ENCODE assay signal across 20 cellular contexts in the genomic region with DNA sequence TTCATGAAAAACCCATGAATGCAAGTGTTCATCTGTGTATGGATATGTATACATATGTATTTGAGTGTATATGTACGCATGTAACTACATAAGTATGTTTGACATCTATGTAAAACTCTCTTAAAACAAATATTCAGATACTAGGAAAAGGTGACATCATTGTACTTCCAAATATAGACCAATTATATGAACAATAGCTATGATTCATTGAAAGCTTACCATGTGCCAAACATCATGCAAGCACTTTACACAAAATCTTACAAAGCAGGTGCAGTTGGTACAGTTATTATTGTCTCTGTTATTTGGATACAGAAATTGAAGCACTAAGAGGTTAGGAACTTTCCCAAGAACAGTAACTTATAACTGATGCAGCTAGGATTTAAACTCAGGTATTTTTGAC.
DNase-seq lines count a peak whose midpoint lies in the region; ATAC-seq and TF ChIP-seq lines count a peak whose summit lies in the region.
"Had no signal": no experiment of that assay in that cellular context is flagged by ENCODE, and none has a peak within 500 bp of the region (broad histone marks: within the 10 kb centered on the region; RNA-seq: fewer than 3 reads in every experiment).

No MANE protein-coding gene starts in this region.

- peaks cover 13% of the 10 kb centered on the region for H3K4me1 Mint-ChIP-seq in activated naive CD8-positive, alpha-beta T cell treated with anti-CD3 and anti-CD28 coated beads, Interleukin-2, amount 50 U/mL, for 24 hours

- no peak overlapping the region for H3K27ac ChIP-seq in RWPE2 (ENCODE audit: poor library complexity, severe bottlenecking)

- H3K9me3 ChIP-seq in RWPE2 (ENCODE audit: severe bottlenecking) = no peaks in the 10 kb centered on the region
- H3K9me3 ChIP-seq: Caco-2 had no signal

- ATAC-seq in RWPE2 (ENCODE audit: low read depth) = 0 out of 3 replicates have a peak, but pooled peaks have one; percentile 38
- no peak for ATAC-seq in HG03469 (IDR thresholded peaks at IDR 0.05; ENCODE audit: unreplicated experiment)
- no peak for ATAC-seq in HG02642 (IDR thresholded peaks at IDR 0.05; ENCODE audit: poor library complexity, unreplicated experiment)
- no peak for ATAC-seq in activated naive CD8-positive, alpha-beta T cell treated with anti-CD3 and anti-CD28 coated beads, Interleukin-2, amount 50 U/mL, for 24 hours

- H3K4me1 ChIP-seq in RWPE2 (ENCODE audit: insufficient read depth, poor library complexity, severe bottlenecking) = peaks cover 10% of the 10 kb centered on the region
- H3K4me1 ChIP-seq: Caco-2 had no signal

- H3K27me3 Mint-ChIP-seq in activated naive CD8-positive, alpha-beta T cell treated with anti-CD3 and anti-CD28 coated beads, Interleukin-2, amount 50 U/mL, for 24 hours = peaks cover 4% of the 10 kb centered on the region
- H3K27me3 Mint-ChIP-seq: activated CD4-positive, alpha-beta T cell treated with anti-CD3 and anti-CD28 coated beads, Interleukin-2, amount 10 ng/mL, durations not matched to agents 7 days and 5 days had no signal

- TF ChIP-seq CTCF in RWPE2 (IDR thresholded peaks at IDR 0.05; ENCODE audit: poor library complexity, severe bottlenecking) (no peak), GM20000 (IDR thresholded peaks at IDR 0.05; ENCODE audit: extremely low read depth, missing control alignments) (no peak)

- DNase-seq in ELR (ENCODE audit: low read depth) (peak; percentile 46), NCI-H1436 (lab: John Stamatoyannopoulos, UW) (peak; percentile 30), RWPE2 (ENCODE audit: low spot score) (no peak), kidney tubule cell (ENCODE audit: low spot score) (peak; percentile 44), GM20000 (ENCODE audit: low spot score) (no peak)
- no peak for DNase-seq in activated naive CD8-positive, alpha-beta T cell treated with anti-CD3 and anti-CD28 coated beads, Interleukin-2, amount 50 U/mL, for 24 hours
- DNase-seq: activated CD4-positive, alpha-beta T cell treated with anti-CD3 and anti-CD28 coated beads, Interleukin-2, amount 10 ng/mL, durations not matched to agents 7 days and 5 days; activated CD8-positive, alpha-beta memory T cell treated with anti-CD3 and anti-CD28 coated beads, Interleukin-2, amount 50 U/mL, for 48 hours; activated gamma-delta T cell treated with Interleukin-2 at 50 U/mL for 16 hours; AML-193; anterior cingulate cortex; Caco-2; cerebellar nuclear complex; effector memory CD4-positive, alpha-beta T cell; HFFc6; kidney glomerular epithelial cell; NCI-H187; NCI-H82 had no signal

- no peaks in the 10 kb centered on the region for H3K36me3 Mint-ChIP-seq in activated naive CD8-positive, alpha-beta T cell treated with anti-CD3 and anti-CD28 coated beads, Interleukin-2, amount 50 U/mL, for 24 hours (ENCODE audit: low read depth)

- no peak overlapping the region for H3K27ac Mint-ChIP-seq in activated naive CD8-positive, alpha-beta T cell treated with anti-CD3 and anti-CD28 coated beads, Interleukin-2, amount 50 U/mL, for 24 hours
- H3K27ac Mint-ChIP-seq: activated CD4-positive, alpha-beta T cell treated with anti-CD3 and anti-CD28 coated beads, Interleukin-2, amount 10 ng/mL, durations not matched to agents 7 days and 5 days; HFFc6 had no signal

- no peaks in the 10 kb centered on the region for H3K9me3 Mint-ChIP-seq in activated naive CD8-positive, alpha-beta T cell treated with anti-CD3 and anti-CD28 coated beads, Interleukin-2, amount 50 U/mL, for 24 hours
- H3K9me3 Mint-ChIP-seq: activated CD4-positive, alpha-beta T cell treated with anti-CD3 and anti-CD28 coated beads, Interleukin-2, amount 10 ng/mL, durations not matched to agents 7 days and 5 days had no signal

- H3K27me3 ChIP-seq in RWPE2 (ENCODE audit: insufficient read depth, poor library complexity, severe bottlenecking) = no peaks in the 10 kb centered on the region

- no peak overlapping the region for H3K4me3 Mint-ChIP-seq in activated naive CD8-positive, alpha-beta T cell treated with anti-CD3 and anti-CD28 coated beads, Interleukin-2, amount 50 U/mL, for 24 hours
- H3K4me3 Mint-ChIP-seq: activated CD4-positive, alpha-beta T cell treated with anti-CD3 and anti-CD28 coated beads, Interleukin-2, amount 10 ng/mL, durations not matched to agents 7 days and 5 days; HFFc6 had no signal

- no peak overlapping the region for H3K4me3 ChIP-seq in RWPE2 (ENCODE audit: severe bottlenecking)

- no peaks in the 10 kb centered on the region for H3K36me3 ChIP-seq in RWPE2 (ENCODE audit: low read depth)

Comparison
In these comparisons a context has a peak if more than half of its experiments do, and no peak if none do; other contexts are left out.
1. DNase-seq: peak in ELR (single experiment), NCI-H1436 (single experiment) and kidney tubule cell (single experiment); none in RWPE2 (single experiment), GM20000 (single experiment) and activated naive CD8-positive, alpha-beta T cell treated with anti-CD3 and anti-CD28 coated beads, Interleukin-2, amount 50 U/mL, for 24 hours (single experiment).